8 cellular contexts compared by ENCODE assay signal in genomic region chr1:114581335-114582287, GRCh38. TPM values are rescaled to one million over a fixed set of nuclear protein-coding genes. Genes with fewer than 3 reads are reported as not detected.
DNase-seq lines count a peak whose midpoint lies in the region; ATAC-seq, FAIRE-seq and TF ChIP-seq lines count a peak whose summit lies in the region.

BCAS2 (minus strand) TSS chr1:114581615; CDS start chr1:114581591, 24 bp downstream.

- peaks cover 4 to 21% of the 10 kb centered on the region in 2 donors for H3K27me3 Mint-ChIP-seq in natural killer cell (ENCODE audit: low read depth in 2 of 2)

- DNase-seq in EL (peak; percentile 98), H54 (ENCODE audit: insufficient read length, low spot score) (peak; percentile 74), fibroblast of peridontal ligament (ENCODE audit: extremely low read depth) (peak; percentile 99), natural killer cell (peak; percentile 91)
- peak; percentile 88 for DNase-seq in activated T-helper 9 cell treated with anti-CD3 and anti-CD28 coated beads, Interleukin-2, amount 50 U/mL, for 16 hours (ENCODE audit: low read depth)
- DNase-seq in stimulated activated naive CD4-positive, alpha-beta T cell treated with Interleukin-2 at 50 U/mL for 16 hours (lab: John Stamatoyannopoulos, UW), result peak; percentile 94

- peaks cover 2% of the 10 kb centered on the region; the same call in 1 of the 2 replicates for H3K36me3 ChIP-seq in Loucy (ENCODE audit: insufficient read depth, low read length)

- H3K4me3 ChIP-seq in Loucy (ENCODE audit: low read length, poor library complexity, severe bottlenecking), result peak within 1 kb of the TSS; percentile 91

- peak; percentile 93 to 97 (median 95) for ATAC-seq in natural killer cell

- peak within 1 kb of the TSS; percentile 89 for H3K4me2 ChIP-seq in Loucy (ENCODE audit: low read depth, low read length, poor library complexity, severe bottlenecking)

- H3K27me3 ChIP-seq in Loucy (ENCODE audit: insufficient read depth, low read length, poor library complexity, severe bottlenecking), result peaks cover 45% of the 10 kb centered on the region

- H3K9me3 Mint-ChIP-seq in natural killer cell, result no peaks in the 10 kb centered on the region

- peak within 1 kb of the TSS; percentile 90 for H2AFZ ChIP-seq in Loucy (ENCODE audit: low read length)

- TF ChIP-seq POLR2A in H54 (IDR thresholded peaks at IDR 0.05; ENCODE audit: low read depth, low read length) (peak; percentile 77), Raji (IDR thresholded peaks at IDR 0.05; ENCODE audit: insufficient read depth, low read depth, low read length) (peak; percentile 93)

- peak within 1 kb of the TSS; percentile 86 for H3K9ac ChIP-seq in Loucy (ENCODE audit: low read depth, low read length, poor library complexity, severe bottlenecking)

- intact Hi-C loops in natural killer cell (cut with micrococcal nuclease), result loop anchor here (1.0 to 5.0 kb wide), 6 partner anchors 70 to 518 kb away; partner anchors contain the start of genes CSDE1, DENND2C, NRAS and TRIM33

- peaks cover 30% of the 10 kb centered on the region for H3K4me1 ChIP-seq in Loucy (ENCODE audit: insufficient read depth, low read length, poor library complexity, severe bottlenecking)

- no peak for TF ChIP-seq CTCF in Loucy (conservative IDR thresholded peaks at IDR 0.05; ENCODE audit: low read length)
- TF ChIP-seq CTCF in natural killer cell (IDR thresholded peaks at IDR 0.05), result no peak

- no peaks in the 10 kb centered on the region for H3F3A ChIP-seq in Loucy (ENCODE audit: low read depth)

- H3K27ac Mint-ChIP-seq in natural killer cell, result peak within 1 kb of the TSS; percentile 98 to 99

- H4K20me1 ChIP-seq in Loucy (ENCODE audit: insufficient read depth, low read length, poor library complexity, severe bottlenecking), result no peaks in the 10 kb centered on the region

- FAIRE-seq in H54 (lab: Jason Lieb, UNC), result peak; percentile 98

- no peaks in the 10 kb centered on the region for H3K36me3 Mint-ChIP-seq in natural killer cell

- H3K79me2 ChIP-seq in Loucy (ENCODE audit: insufficient read depth, low read length), result peaks cover 42% of the 10 kb centered on the region

- peaks cover 30 to 33% of the 10 kb centered on the region in 2 donors for H3K4me1 Mint-ChIP-seq in natural killer cell

- H3K9me2 ChIP-seq in Loucy (replicated peaks; ENCODE audit: low read depth, low read length), result no peaks in the 10 kb centered on the region

- H3K9me3 ChIP-seq in Loucy (ENCODE audit: insufficient read depth, low read depth, low read length), result no peaks in the 10 kb centered on the region

- H3K4me3 Mint-ChIP-seq in natural killer cell, result peak within 1 kb of the TSS; percentile 96

RNA-seq across cellular contexts. Expression of gene BCAS2, which starts in this region (rescaled TPM):
- 10 to 100 TPM; 45.5 to 76.7 (median 62.0) TPM for total RNA-seq in natural killer cell

Comparison
In these comparisons a context has a peak if more than half of its experiments do, and no peak if none do; other contexts are left out.
1. Peak in every context shown above with its lines: DNase-seq, ATAC-seq and H3K4me3 ChIP-seq.